In genomic region chr16:81823111-81823510, GRCh38 we compare ENCODE assay signal across 8 cellular contexts. TPM values are rescaled to one million over a fixed set of nuclear protein-coding genes. Genes with fewer than 3 reads are reported as not detected.
DNase-seq lines count a peak whose midpoint lies in the region; ATAC-seq and TF ChIP-seq lines count a peak whose summit lies in the region.

No MANE protein-coding gene starts in this region.

- intact Hi-C loops in heart right ventricle (cut with DNase I) = no loop called here

- H3K79me2 ChIP-seq in DOHH2 (ENCODE audit: control insufficient read depth, low read length) (peaks cover 79% of the 10 kb centered on the region), mesendoderm (ENCODE audit: control insufficient read depth, insufficient read depth, low read length) (no peaks in the 10 kb centered on the region)

- no peak overlapping the region for H3K56ac ChIP-seq in mesendoderm (ENCODE audit: low read length)

- no peak overlapping the region for H4K8ac ChIP-seq in mesendoderm (ENCODE audit: low read depth, low read length)

- peak overlapping the region; percentile 77 for H3K4me3 ChIP-seq in DOHH2 (ENCODE audit: low read length)
- no peak overlapping the region for H3K4me3 ChIP-seq in heart right ventricle
- no peak overlapping the region for H3K4me3 ChIP-seq in mesendoderm (ENCODE audit: low read length)

- H3K9me3 ChIP-seq in DOHH2 (ENCODE audit: control insufficient read depth, insufficient read depth, low read length) (no peaks in the 10 kb centered on the region), KOPT-K1 (ENCODE audit: insufficient read depth, low read length, poor library complexity, severe bottlenecking) (no peaks in the 10 kb centered on the region), heart right ventricle (peaks cover 0 to 9% (median 0%) of the 10 kb centered on the region in 11 donors)

- peak overlapping the region; percentile 100 for H3K27ac ChIP-seq in DOHH2 (ENCODE audit: low read depth, low read length)
- peak overlapping the region; percentile 13 for H3K27ac ChIP-seq in KOPT-K1 (ENCODE audit: low read depth, low read length, poor library complexity, severe bottlenecking)
- H3K27ac ChIP-seq in heart right ventricle = peak overlapping the region in 5 of 10 donors; percentile 13 to 78 (median 39)
- no peak overlapping the region for H3K27ac ChIP-seq in mesendoderm (ENCODE audit: low read depth, low read length)

- WGBS in heart right ventricle, 2 donors = 33 to 57% methylated on average over 8 of the region's 8 CpGs
- WGBS in mesendoderm (ENCODE audit: extremely low coverage, insufficient coverage, low lambda C conversion rate) = no CpG with 5 or more reads among the region's 8 CpGs

- no peaks in the 10 kb centered on the region for H3K9me2 ChIP-seq in DOHH2 (replicated peaks; ENCODE audit: control insufficient read depth, low read length)

- no peak overlapping the region for H2BK15ac ChIP-seq in mesendoderm (replicated peaks; ENCODE audit: low read depth)

- H2BK5ac ChIP-seq in mesendoderm (ENCODE audit: low read length) = no peak overlapping the region

- ATAC-seq in GM21367 (IDR thresholded peaks at IDR 0.05; ENCODE audit: unreplicated experiment) (peak; percentile 30), heart right ventricle (peak in 7 of 8 donors; percentile 34 to 67 (median 62))

- no peak overlapping the region for H2AK5ac ChIP-seq in mesendoderm (ENCODE audit: low read length)

- no peaks in the 10 kb centered on the region for H3K27me3 ChIP-seq in DOHH2 (ENCODE audit: control insufficient read depth, low read length)
- H3K27me3 ChIP-seq in heart right ventricle = peaks cover 0 to 6% (median 0%) of the 10 kb centered on the region in 7 donors
- no peaks in the 10 kb centered on the region for H3K27me3 ChIP-seq in mesendoderm (ENCODE audit: insufficient read depth, low read length, poor library complexity)

- H3K4me1 ChIP-seq in DOHH2 (ENCODE audit: control insufficient read depth, low read length) (peaks cover 95% of the 10 kb centered on the region), heart right ventricle (peaks cover 0 to 39% (median 0%) of the 10 kb centered on the region in 9 donors), mesendoderm (ENCODE audit: control insufficient read depth, low read depth, low read length) (no peaks in the 10 kb centered on the region)

- TF ChIP-seq CTCF in DOHH2 (IDR thresholded peaks at IDR 0.05; ENCODE audit: low read depth, low read length, poor library complexity, severe bottlenecking) (no peak), heart right ventricle (IDR thresholded peaks at IDR 0.05) (no peak)

- no peaks in the 10 kb centered on the region for H3K79me1 ChIP-seq in mesendoderm (ENCODE audit: low read length)

- no peak overlapping the region for H3K18ac ChIP-seq in mesendoderm (ENCODE audit: low read length)

- no peak overlapping the region for H3K9ac ChIP-seq in mesendoderm (ENCODE audit: low read length)

- H2BK120ac ChIP-seq in mesendoderm (ENCODE audit: low read depth, low read length) = no peak overlapping the region

- DNase-seq in heart right ventricle = peak in 1 of 2 donors; percentile 24
- DNase-seq in H4 (ENCODE audit: low spot score) = no peak
- DNase-seq in NCI-H1092 (lab: John Stamatoyannopoulos, UW) = no peak
- no peak for DNase-seq in middle frontal gyrus (ENCODE audit: extremely low spot score, low spot score)
- no peak for DNase-seq in mesendoderm

- no peak overlapping the region for H4K5ac ChIP-seq in mesendoderm (ENCODE audit: low read length)

- H3K36me3 ChIP-seq in DOHH2 (ENCODE audit: control insufficient read depth, low read length) = peaks cover 74% of the 10 kb centered on the region
- no peaks in the 10 kb centered on the region for H3K36me3 ChIP-seq in KOPT-K1 (ENCODE audit: insufficient read depth, low read length)
- no peaks in the 10 kb centered on the region for H3K36me3 ChIP-seq in heart right ventricle
- H3K36me3 ChIP-seq in mesendoderm (ENCODE audit: control insufficient read depth, insufficient read depth, low read length) = no peaks in the 10 kb centered on the region

- H4K20me1 ChIP-seq in DOHH2 (ENCODE audit: control insufficient read depth, insufficient read depth, low read depth, low read length) = no peaks in the 10 kb centered on the region

- H3F3A ChIP-seq in DOHH2 (ENCODE audit: control insufficient read depth, insufficient read depth) = peaks cover 71% of the 10 kb centered on the region

- H3K4me2 ChIP-seq in DOHH2 (ENCODE audit: low read length) = peak overlapping the region; percentile 99
- H3K4me2 ChIP-seq in mesendoderm (ENCODE audit: low read length) = no peak overlapping the region

- no peak overlapping the region for H3K23ac ChIP-seq in mesendoderm (ENCODE audit: low read length)

- H3K4ac ChIP-seq in mesendoderm (ENCODE audit: low read depth, low read length) = no peak overlapping the region

RNA-seq across cellular contexts. Expression of gene PLCG2, which starts 44.0 kb away (rescaled TPM):
- total RNA-seq in heart right ventricle = 10 to 100 TPM in 2 of 10 donors, 1 to 10 TPM in 8; 4.1 to 18.2 (median 6.9) TPM
- 1 to 10 TPM; 2.4 to 5.6 TPM for polyA plus RNA-seq in heart right ventricle
- total RNA-seq in H4 (2014; rRNA removed; shearing (Covaris generic)) = 2.2 and 3.2 TPM in 2 replicates
- 1.6 TPM for polyA plus RNA-seq in mesendoderm (2013, experiment 1 of 2)
- 1.3 TPM for polyA plus RNA-seq in mesendoderm (2013, experiment 2 of 2)
